9 cellular contexts compared by ENCODE assay signal in genomic region chr17:41835214-41835799, GRCh38. TPM values are rescaled to one million over a fixed set of nuclear protein-coding genes. Genes with fewer than 3 reads are reported as not detected.
DNase-seq lines count a peak whose midpoint lies in the region; ATAC-seq, FAIRE-seq and TF ChIP-seq lines count a peak whose summit lies in the region.
"Had no signal": no experiment of that assay in that cellular context is flagged by ENCODE, and none has a peak within 500 bp of the region (broad histone marks: within the 10 kb centered on the region; RNA-seq: fewer than 3 reads in every experiment).

No MANE protein-coding gene starts in this region.

- ATAC-seq in GM19395 (IDR thresholded peaks at IDR 0.05; ENCODE audit: unreplicated experiment) (peak; percentile 38), GM19455 (IDR thresholded peaks at IDR 0.05; ENCODE audit: unreplicated experiment) (no peak)

- H3K36me3 Mint-ChIP-seq in nephron progenitor cell (ENCODE audit: low read depth): peaks cover 30% of the 10 kb centered on the region

- peak; percentile 81 for FAIRE-seq in endothelial cell of umbilical vein (lab: Jason Lieb, UNC)
- FAIRE-seq: islet of Langerhans had no signal

- no peaks in the 10 kb centered on the region for H3F3A ChIP-seq in PC-9 (ENCODE audit: insufficient read depth, low read depth)

- H3K27me3 Mint-ChIP-seq in nephron progenitor cell (ENCODE audit: low read depth, poor library complexity): peaks cover 4% of the 10 kb centered on the region

- peaks cover 11% of the 10 kb centered on the region for H3K4me1 ChIP-seq in PC-9 (replicated peaks; ENCODE audit: insufficient read depth)
- H3K4me1 ChIP-seq in endothelial cell of umbilical vein (ENCODE audit: control insufficient read depth, extremely low read depth, insufficient read depth, low read length): peaks cover 5% of the 10 kb centered on the region

- H3K27me3 ChIP-seq in PC-9 (ENCODE audit: insufficient read depth, low read depth): no peaks in the 10 kb centered on the region
- no peaks in the 10 kb centered on the region for H3K27me3 ChIP-seq in endothelial cell of umbilical vein (ENCODE audit: control insufficient read depth in 2 of 2, insufficient read depth in 2 of 2, low read length in 2 of 2)

- intact Hi-C loops in PC-9 (cut with micrococcal nuclease; ENCODE audit: unreplicated experiment): no loop called here
- intact Hi-C loops in endothelial cell of umbilical vein (cut with micrococcal nuclease): loop anchor here (1.0 kb wide), 1 partner anchor 97 kb away; no protein-coding TSS in a partner anchor

- H3K27ac ChIP-seq in PC-9 (no peak overlapping the region), endothelial cell of umbilical vein (ENCODE audit: insufficient read depth, low read depth, low read length) (no peak overlapping the region)

- no TSS peak for BruUV-seq in PC-9 (replicated peaks; lab: Mats Ljungman, UMichigan)
- TSS peak; percentile 40 for BruUV-seq in endothelial cell of umbilical vein (replicated peaks; lab: Mats Ljungman, UMichigan)

- H3K4me2 ChIP-seq in PC-9 (peak overlapping the region; percentile 93), endothelial cell of umbilical vein (ENCODE audit: insufficient read depth, low read length) (peak overlapping the region; percentile 83)

- dilution Hi-C loops in endothelial cell of umbilical vein (cut with MboI; ENCODE audit: extremely low pct_ligation_motif_present, low sequenced_read_pairs): no loop called here

- H3K4me3 ChIP-seq in PC-9 (peak overlapping the region; percentile 93), endothelial cell of umbilical vein (replicated peaks in 1 of 3; ENCODE audit: insufficient read depth in 1 of 3, low read depth in 1 of 3, low read length in 3 of 3) (peak overlapping the region; percentile 45 to 80 (median 52))

- H3K9ac ChIP-seq in endothelial cell of umbilical vein (replicated peaks; ENCODE audit: extremely low read depth, insufficient read depth, low read length): peak overlapping the region; percentile 30

- no peaks in the 10 kb centered on the region for H3K9me2 ChIP-seq in PC-9 (ENCODE audit: insufficient read depth)

- POLR2A ChIA-PET in PC-9 (lab: Charles Lee; ENCODE audit: unreplicated experiment) (interaction anchor here (0.6 kb wide), 1 partner anchor 155 kb away, joined by 5 read pairs; no protein-coding TSS in a partner anchor), endothelial cell of umbilical vein (lab: Charles Lee) (interaction anchor here (0.6 kb wide), 1 partner anchor 82 kb away, joined by 3 read pairs; no protein-coding TSS in a partner anchor)

- CTCF ChIA-PET in PC-9 (lab: Charles Lee): no interaction called here
- CTCF ChIA-PET in endothelial cell of umbilical vein (lab: Charles Lee): interaction anchor here (1.2 to 1.4 kb wide), 2 partner anchors 9 to 13 kb away, joined by 3 read pairs; no protein-coding TSS in a partner anchor

- H3K9me3 ChIP-seq in PC-9 (ENCODE audit: insufficient read depth, low read depth): no peaks in the 10 kb centered on the region
- no peaks in the 10 kb centered on the region for H3K9me3 ChIP-seq in endothelial cell of umbilical vein (replicated peaks; ENCODE audit: control insufficient read depth, insufficient read depth, low read length)

- H3K4me1 Mint-ChIP-seq in nephron progenitor cell: peaks cover 16% of the 10 kb centered on the region

- H2AFZ ChIP-seq in PC-9 (peak overlapping the region; percentile 100), endothelial cell of umbilical vein (ENCODE audit: low read depth, low read length) (peak overlapping the region; percentile 50)

- no peak for TF ChIP-seq POLR2A in endothelial cell of umbilical vein (IDR thresholded peaks at IDR 0.05; ENCODE audit: low read depth, low read length)

- H3K79me2 ChIP-seq in PC-9 (ENCODE audit: low read depth) (0 out of 2 replicates have a peak, but pooled peaks cover 8% of the 10 kb centered on the region), endothelial cell of umbilical vein (ENCODE audit: control insufficient read depth, insufficient read depth, low read length) (peaks cover 3% of the 10 kb centered on the region)

- TF ChIP-seq CTCF in PC-9 (conservative IDR thresholded peaks at IDR 0.05) (no peak), endothelial cell of umbilical vein (IDR thresholded peaks at IDR 0.05; ENCODE audit: extremely low read depth in 1 of 2, insufficient read depth in 1 of 2, low read depth in 1 of 2, low read length in 2 of 2) (no peak), nephron progenitor cell (IDR thresholded peaks at IDR 0.05) (no peak)

- no peaks in the 10 kb centered on the region for H4K20me1 ChIP-seq in PC-9 (ENCODE audit: insufficient read depth)
- H4K20me1 ChIP-seq in endothelial cell of umbilical vein (replicated peaks; ENCODE audit: control insufficient read depth, extremely low read depth, insufficient read depth, low read length): no peaks in the 10 kb centered on the region

- H3K27ac Mint-ChIP-seq in nephron progenitor cell: no peak overlapping the region

- H3K9me1 ChIP-seq in endothelial cell of umbilical vein (replicated peaks; ENCODE audit: control insufficient read depth, extremely low read depth, insufficient read depth, low read length): no peaks in the 10 kb centered on the region

- H3K4me3 Mint-ChIP-seq in nephron progenitor cell: peak overlapping the region; percentile 90

- peak; percentile 43 for DNase-seq in AG08395 (ENCODE audit: low spot score)
- no peak for DNase-seq in PC-9
- DNase-seq in endothelial cell of umbilical vein (ENCODE audit: low read depth, low spot score): no peak
- DNase-seq in nephron progenitor cell: no peak
- no peak for DNase-seq in NCI-H187 treated with DMSO at 0.1 percent for 48 hours (lab: John Stamatoyannopoulos, UW)
- no peak for DNase-seq in activated CD4-positive, CD25-positive, alpha-beta regulatory T cell treated with anti-CD3 and anti-CD28 coated beads, Interleukin-2, amount 50 U/mL, for 72 hours

- H3K9me3 Mint-ChIP-seq in nephron progenitor cell: no peaks in the 10 kb centered on the region

- H3K36me3 ChIP-seq in PC-9 (ENCODE audit: low read depth) (0 out of 2 replicates have a peak, but pooled peaks cover 8% of the 10 kb centered on the region), endothelial cell of umbilical vein (ENCODE audit: control insufficient read depth in 2 of 2, extremely low read depth in 1 of 2, insufficient read depth in 2 of 2, low read length in 2 of 2) (peaks cover 0 to 17% of the 10 kb centered on the region in 2 experiments)

TF ChIP-seq in endothelial cell of umbilical vein, 7 proteins besides CTCF, POLR2A, EP300 and RAD21 (continues in another document):
- no peak for TF ChIP-seq JUN (IDR thresholded peaks at IDR 0.05; ENCODE audit: borderline replicate concordance, insufficient read depth, insufficient read length, low read depth)

RNA-seq across cellular contexts. Expression of gene NT5C3B, which starts 0.7 kb away (rescaled TPM):
- total RNA-seq in PC-9 (2021) (48.8 and 51.1 TPM in 2 replicates), endothelial cell of umbilical vein (57.4 and 67.3 TPM in 2 replicates)
- 75.5 and 92.5 TPM in 2 replicates for polyA plus RNA-seq in endothelial cell of umbilical vein
- polyA plus RNA-seq in endothelial cell of umbilical vein (2011; cell fraction: cytosol; rRNA removed): 80.0 and 90.6 TPM in 2 replicates
- polyA plus RNA-seq in endothelial cell of umbilical vein (2011; cell fraction: nucleus; rRNA removed): 84.8 and 107 TPM in 2 replicates
- polyA plus RNA-seq in endothelial cell of umbilical vein (2012): 89.8 and 107 TPM in 2 replicates
- polyA minus RNA-seq in endothelial cell of umbilical vein: 53.4 and 54.1 TPM in 2 replicates
- polyA minus RNA-seq in endothelial cell of umbilical vein (2011; cell fraction: cytosol; rRNA and poly(A)+ RNA removed): 23.6 TPM
- 23.1 and 30.6 TPM in 2 replicates for polyA minus RNA-seq in endothelial cell of umbilical vein (2011; cell fraction: nucleus; rRNA and poly(A)+ RNA removed)

RNA-seq across cellular contexts. Expression of gene KLHL10, which starts 2.3 kb away (rescaled TPM):
- not detected in 2 replicates for total RNA-seq in PC-9 (2021)
- not detected in 2 replicates for total RNA-seq in endothelial cell of umbilical vein
- 0.10 TPM in 1 of 2 replicates, not detected in the other for polyA plus RNA-seq in endothelial cell of umbilical vein
- 0.03 and 0.04 TPM in 2 replicates for polyA plus RNA-seq in endothelial cell of umbilical vein (2011; cell fraction: cytosol; rRNA removed)
- 0.29 TPM in 1 of 2 replicates, not detected in the other for polyA plus RNA-seq in endothelial cell of umbilical vein (2011; cell fraction: nucleus; rRNA removed)
- not detected in 2 replicates for polyA plus RNA-seq in endothelial cell of umbilical vein (2012)
- polyA minus RNA-seq in endothelial cell of umbilical vein: 0.12 TPM in 1 of 2 replicates, not detected in the other
- not detected for polyA minus RNA-seq in endothelial cell of umbilical vein (2011; cell fraction: cytosol; rRNA and poly(A)+ RNA removed)
- polyA minus RNA-seq in endothelial cell of umbilical vein (2011; cell fraction: nucleus; rRNA and poly(A)+ RNA removed): not detected in 2 replicates

RNA-seq across cellular contexts. Expression of gene FKBP10, which starts 22.5 kb away (rescaled TPM):
- total RNA-seq in PC-9 (2021) (143 and 164 TPM in 2 replicates), endothelial cell of umbilical vein (163 and 168 TPM in 2 replicates)
- 377 and 431 TPM in 2 replicates for polyA plus RNA-seq in endothelial cell of umbilical vein
- 210 and 266 TPM in 2 replicates for polyA plus RNA-seq in endothelial cell of umbilical vein (2011; cell fraction: cytosol; rRNA removed)
- polyA plus RNA-seq in endothelial cell of umbilical vein (2011; cell fraction: nucleus; rRNA removed): 701 and 710 TPM in 2 replicates
- 227 and 335 TPM in 2 replicates for polyA plus RNA-seq in endothelial cell of umbilical vein (2012)
- polyA minus RNA-seq in endothelial cell of umbilical vein: 162 and 168 TPM in 2 replicates
- polyA minus RNA-seq in endothelial cell of umbilical vein (2011; cell fraction: cytosol; rRNA and poly(A)+ RNA removed): 86.1 TPM
- 97.3 and 130 TPM in 2 replicates for polyA minus RNA-seq in endothelial cell of umbilical vein (2011; cell fraction: nucleus; rRNA and poly(A)+ RNA removed)

RNA-seq across cellular contexts. Expression of gene P3H4, which starts 23.6 kb away (rescaled TPM):
- 26.8 and 34.0 TPM in 2 replicates for total RNA-seq in PC-9 (2021)
- total RNA-seq in endothelial cell of umbilical vein: 37.1 and 39.2 TPM in 2 replicates
- polyA plus RNA-seq in endothelial cell of umbilical vein: 57.3 and 58.3 TPM in 2 replicates
- polyA plus RNA-seq in endothelial cell of umbilical vein (2011; cell fraction: cytosol; rRNA removed): 38.0 and 49.5 TPM in 2 replicates
- 18.8 and 20.8 TPM in 2 replicates for polyA plus RNA-seq in endothelial cell of umbilical vein (2011; cell fraction: nucleus; rRNA removed)
- 30.9 and 49.7 TPM in 2 replicates for polyA plus RNA-seq in endothelial cell of umbilical vein (2012)
- 23.4 and 31.7 TPM in 2 replicates for polyA minus RNA-seq in endothelial cell of umbilical vein
- polyA minus RNA-seq in endothelial cell of umbilical vein (2011; cell fraction: cytosol; rRNA and poly(A)+ RNA removed): 31.0 TPM
- 12.2 and 12.6 TPM in 2 replicates for polyA minus RNA-seq in endothelial cell of umbilical vein (2011; cell fraction: nucleus; rRNA and poly(A)+ RNA removed)

RNA-seq across cellular contexts. Expression of gene KLHL11, which starts 29.9 kb away (rescaled TPM):
- total RNA-seq in PC-9 (2021) (13.3 and 14.5 TPM in 2 replicates), endothelial cell of umbilical vein (11.0 and 12.6 TPM in 2 replicates)
- polyA plus RNA-seq in endothelial cell of umbilical vein: 2.9 and 3.1 TPM in 2 replicates
- polyA plus RNA-seq in endothelial cell of umbilical vein (2011; cell fraction: cytosol; rRNA removed): 3.0 and 3.4 TPM in 2 replicates
- 2.6 and 3.9 TPM in 2 replicates for polyA plus RNA-seq in endothelial cell of umbilical vein (2011; cell fraction: nucleus; rRNA removed)
- polyA plus RNA-seq in endothelial cell of umbilical vein (2012): 1.4 and 1.9 TPM in 2 replicates
- 25.0 and 33.0 TPM in 2 replicates for polyA minus RNA-seq in endothelial cell of umbilical vein
- polyA minus RNA-seq in endothelial cell of umbilical vein (2011; cell fraction: cytosol; rRNA and poly(A)+ RNA removed): 30.5 TPM
- polyA minus RNA-seq in endothelial cell of umbilical vein (2011; cell fraction: nucleus; rRNA and poly(A)+ RNA removed): 5.4 and 8.3 TPM in 2 replicates
